ENCODE assay signal across 18 cellular contexts in genomic region chr16:88076211-88076931, GRCh38.
"Had no signal": no experiment of that assay in that cellular context is flagged by ENCODE, and none has a peak within 500 bp of the region (broad histone marks: within the 10 kb centered on the region; RNA-seq: fewer than 3 reads in every experiment).

No MANE protein-coding gene starts in this region.

- H3K27ac ChIP-seq: dorsolateral prefrontal cortex, foreskin keratinocyte, ovary, thyroid gland had no signal

- H3K4me3 Mint-ChIP-seq: activated CD4-positive, alpha-beta memory T cell treated with anti-CD3 and anti-CD28 coated beads, Interleukin-2, amount 10 ng/mL, durations not matched to agents 7 days and 5 days; activated CD8-positive, alpha-beta memory T cell treated with anti-CD3 and anti-CD28 coated beads, Interleukin-2, amount 10 ng/mL, durations not matched to agents 7 days and 5 days; activated naive CD8-positive, alpha-beta T cell treated with anti-CD3 and anti-CD28 coated beads for 36 hours; endodermal cell; WTC11 had no signal

- H3K27ac Mint-ChIP-seq: activated CD4-positive, alpha-beta memory T cell treated with anti-CD3 and anti-CD28 coated beads, Interleukin-2, amount 10 ng/mL, durations not matched to agents 7 days and 5 days; activated CD8-positive, alpha-beta memory T cell treated with anti-CD3 and anti-CD28 coated beads, Interleukin-2, amount 10 ng/mL, durations not matched to agents 7 days and 5 days; activated naive CD8-positive, alpha-beta T cell treated with anti-CD3 and anti-CD28 coated beads for 36 hours; endodermal cell; WTC11 had no signal

- H3K4me3 ChIP-seq: dorsolateral prefrontal cortex, ovary, thyroid gland had no signal

- H3K4me1 ChIP-seq: foreskin keratinocyte, thyroid gland had no signal

- H3K27me3 ChIP-seq: dorsolateral prefrontal cortex, foreskin keratinocyte, ovary, thyroid gland had no signal

- H3K9me3 ChIP-seq: ovary, thyroid gland had no signal

- H3K9me3 Mint-ChIP-seq: activated CD4-positive, alpha-beta memory T cell treated with anti-CD3 and anti-CD28 coated beads, Interleukin-2, amount 10 ng/mL, durations not matched to agents 7 days and 5 days; activated naive CD8-positive, alpha-beta T cell treated with anti-CD3 and anti-CD28 coated beads for 36 hours had no signal

- ATAC-seq: activated CD8-positive, alpha-beta memory T cell treated with anti-CD3 and anti-CD28 coated beads, Interleukin-2, amount 10 ng/mL, durations not matched to agents 7 days and 5 days; foreskin keratinocyte; left colon; WTC11 had no signal

- H3K36me3 ChIP-seq: ovary had no signal

- H3K4me1 Mint-ChIP-seq: activated CD4-positive, alpha-beta memory T cell treated with anti-CD3 and anti-CD28 coated beads, Interleukin-2, amount 10 ng/mL, durations not matched to agents 7 days and 5 days; activated CD8-positive, alpha-beta memory T cell treated with anti-CD3 and anti-CD28 coated beads, Interleukin-2, amount 10 ng/mL, durations not matched to agents 7 days and 5 days; activated naive CD8-positive, alpha-beta T cell treated with anti-CD3 and anti-CD28 coated beads for 36 hours; endodermal cell; WTC11 had no signal

- H3K27me3 Mint-ChIP-seq: activated CD4-positive, alpha-beta memory T cell treated with anti-CD3 and anti-CD28 coated beads, Interleukin-2, amount 10 ng/mL, durations not matched to agents 7 days and 5 days; activated CD8-positive, alpha-beta memory T cell treated with anti-CD3 and anti-CD28 coated beads, Interleukin-2, amount 10 ng/mL, durations not matched to agents 7 days and 5 days; activated naive CD8-positive, alpha-beta T cell treated with anti-CD3 and anti-CD28 coated beads for 36 hours had no signal

- DNase-seq: activated CD4-positive, alpha-beta memory T cell treated with anti-CD3 and anti-CD28 coated beads, Interleukin-2, amount 10 ng/mL, durations not matched to agents 7 days and 5 days; activated CD4-positive, alpha-beta T cell treated with anti-CD3 and anti-CD28 coated beads for 4 hours; activated CD8-positive, alpha-beta memory T cell treated with anti-CD3 and anti-CD28 coated beads, Interleukin-2, amount 10 ng/mL, durations not matched to agents 7 days and 5 days; activated naive CD4-positive, alpha-beta T cell; activated naive CD8-positive, alpha-beta T cell treated with anti-CD3 and anti-CD28 coated beads for 36 hours; amygdala; central memory CD4-positive, alpha-beta T cell; endodermal cell; foreskin keratinocyte; hippocampal formation; left colon; ovary; stimulated activated naive CD4-positive, alpha-beta T cell treated with Interleukin-2 at 50 U/mL for 16 hours; SW 1271; T-helper 2 cell; thyroid gland had no signal
